8 cellular contexts compared by ENCODE assay signal in genomic region chr12:46983959-46984833, GRCh38.
DNase-seq lines count a peak whose midpoint lies in the region; ATAC-seq and TF ChIP-seq lines count a peak whose summit lies in the region.

No MANE protein-coding gene starts in this region.

- no peak overlapping the region for H3K27ac Mint-ChIP-seq in neural progenitor cell

- no peaks in the 10 kb centered on the region for H4K20me1 ChIP-seq in neural progenitor cell (ENCODE audit: low read depth)

- H3K79me2 ChIP-seq in neural progenitor cell (ENCODE audit: low read depth) = no peaks in the 10 kb centered on the region

- H3K4me3 ChIP-seq in neural progenitor cell = no peak overlapping the region

- no peak overlapping the region for H3K9ac ChIP-seq in neural progenitor cell

- H3K4me1 Mint-ChIP-seq in neural progenitor cell = no peaks in the 10 kb centered on the region

- H3K4me1 ChIP-seq in neural progenitor cell = peaks cover 15% of the 10 kb centered on the region

- ATAC-seq in HG02973 (IDR thresholded peaks at IDR 0.05; ENCODE audit: unreplicated experiment) (peak; percentile 70), HG03520 (IDR thresholded peaks at IDR 0.05; ENCODE audit: unreplicated experiment) (no peak)

- no peaks in the 10 kb centered on the region for H3K9me3 ChIP-seq in neural progenitor cell (ENCODE audit: low read depth)

- peaks cover 9% of the 10 kb centered on the region for H3K9me3 Mint-ChIP-seq in neural progenitor cell

- H3K36me3 Mint-ChIP-seq in neural progenitor cell = no peaks in the 10 kb centered on the region

- no peak overlapping the region for H3K27ac ChIP-seq in neural progenitor cell

- DNase-seq in activated effector memory CD4-positive, alpha-beta T cell treated with Interleukin-2 at 50 U/mL for 16 hours = peak; percentile 5
- DNase-seq in activated effector memory CD4-positive, alpha-beta T cell treated with anti-CD3 and anti-CD28 coated beads, Interleukin-2, amount 50 U/mL, for 16 hours = no peak
- DNase-seq in NCI-H524 treated with DMSO at 0.1 percent for 48 hours (lab: John Stamatoyannopoulos, UW) (peak; percentile 2), fibroblast of peridontal ligament (ENCODE audit: extremely low read depth) (peak; percentile 71), neural progenitor cell (ENCODE audit: low spot score) (peak; percentile 77)
- peak; percentile 19 for DNase-seq in activated CD8-positive, alpha-beta memory T cell treated with anti-CD3 and anti-CD28 coated beads, Interleukin-2, amount 50 U/mL, for 4 hours

- peak overlapping the region; percentile 70 for H2AFZ ChIP-seq in neural progenitor cell (replicated peaks)

- peak; percentile 89 for TF ChIP-seq CTCF in neural progenitor cell (IDR thresholded peaks at IDR 0.05)

- H3K4me3 Mint-ChIP-seq in neural progenitor cell = no peak overlapping the region

- no peaks in the 10 kb centered on the region for H3K27me3 Mint-ChIP-seq in neural progenitor cell (ENCODE audit: insufficient read depth, low read depth)

- no peaks in the 10 kb centered on the region for H3K27me3 ChIP-seq in neural progenitor cell

- no peaks in the 10 kb centered on the region for H3K36me3 ChIP-seq in neural progenitor cell

- no peak overlapping the region for H3K4me2 ChIP-seq in neural progenitor cell

- no peaks in the 10 kb centered on the region for H3F3A ChIP-seq in neural progenitor cell (ENCODE audit: low read depth)
